Comparison of ENCODE assay signal across 1 cellular context in genomic region chr14:24271834-24272263, GRCh38.
TF ChIP-seq lines count a peak whose summit lies in the region.

No MANE protein-coding gene starts in this region.

TF ChIP-seq in GM12878, 131 proteins besides CTCF, POLR2A, EP300 and RAD21:
- 0 out of 2 replicates have a peak, but pooled peaks have one; percentile 8 for TF ChIP-seq ZBTB40 (IDR thresholded peaks at IDR 0.05; ENCODE audit: borderline replicate concordance)
- no peak for TF ChIP-seq NFIC (IDR thresholded peaks at IDR 0.05; ENCODE audit: low read depth, low read length)
- TF ChIP-seq, protein P1, sequence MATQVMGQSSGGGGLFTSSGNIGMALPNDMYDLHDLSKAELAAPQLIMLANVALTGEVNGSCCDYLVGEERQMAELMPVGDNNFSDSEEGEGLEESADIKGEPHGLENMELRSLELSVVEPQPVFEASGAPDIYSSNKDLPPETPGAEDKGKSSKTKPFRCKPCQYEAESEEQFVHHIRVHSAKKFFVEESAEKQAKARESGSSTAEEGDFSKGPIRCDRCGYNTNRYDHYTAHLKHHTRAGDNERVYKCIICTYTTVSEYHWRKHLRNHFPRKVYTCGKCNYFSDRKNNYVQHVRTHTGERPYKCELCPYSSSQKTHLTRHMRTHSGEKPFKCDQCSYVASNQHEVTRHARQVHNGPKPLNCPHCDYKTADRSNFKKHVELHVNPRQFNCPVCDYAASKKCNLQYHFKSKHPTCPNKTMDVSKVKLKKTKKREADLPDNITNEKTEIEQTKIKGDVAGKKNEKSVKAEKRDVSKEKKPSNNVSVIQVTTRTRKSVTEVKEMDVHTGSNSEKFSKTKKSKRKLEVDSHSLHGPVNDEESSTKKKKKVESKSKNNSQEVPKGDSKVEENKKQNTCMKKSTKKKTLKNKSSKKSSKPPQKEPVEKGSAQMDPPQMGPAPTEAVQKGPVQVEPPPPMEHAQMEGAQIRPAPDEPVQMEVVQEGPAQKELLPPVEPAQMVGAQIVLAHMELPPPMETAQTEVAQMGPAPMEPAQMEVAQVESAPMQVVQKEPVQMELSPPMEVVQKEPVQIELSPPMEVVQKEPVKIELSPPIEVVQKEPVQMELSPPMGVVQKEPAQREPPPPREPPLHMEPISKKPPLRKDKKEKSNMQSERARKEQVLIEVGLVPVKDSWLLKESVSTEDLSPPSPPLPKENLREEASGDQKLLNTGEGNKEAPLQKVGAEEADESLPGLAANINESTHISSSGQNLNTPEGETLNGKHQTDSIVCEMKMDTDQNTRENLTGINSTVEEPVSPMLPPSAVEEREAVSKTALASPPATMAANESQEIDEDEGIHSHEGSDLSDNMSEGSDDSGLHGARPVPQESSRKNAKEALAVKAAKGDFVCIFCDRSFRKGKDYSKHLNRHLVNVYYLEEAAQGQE (IDR thresholded peaks at IDR 0.05; ENCODE audit: low read depth, low read length) = no peak
- TF ChIP-seq, protein P2, sequence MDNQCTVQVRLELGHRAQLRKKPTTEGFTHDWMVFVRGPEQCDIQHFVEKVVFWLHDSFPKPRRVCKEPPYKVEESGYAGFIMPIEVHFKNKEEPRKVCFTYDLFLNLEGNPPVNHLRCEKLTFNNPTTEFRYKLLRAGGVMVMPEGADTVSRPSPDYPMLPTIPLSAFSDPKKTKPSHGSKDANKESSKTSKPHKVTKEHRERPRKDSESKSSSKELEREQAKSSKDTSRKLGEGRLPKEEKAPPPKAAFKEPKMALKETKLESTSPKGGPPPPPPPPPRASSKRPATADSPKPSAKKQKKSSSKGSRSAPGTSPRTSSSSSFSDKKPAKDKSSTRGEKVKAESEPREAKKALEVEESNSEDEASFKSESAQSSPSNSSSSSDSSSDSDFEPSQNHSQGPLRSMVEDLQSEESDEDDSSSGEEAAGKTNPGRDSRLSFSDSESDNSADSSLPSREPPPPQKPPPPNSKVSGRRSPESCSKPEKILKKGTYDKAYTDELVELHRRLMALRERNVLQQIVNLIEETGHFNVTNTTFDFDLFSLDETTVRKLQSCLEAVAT (IDR thresholded peaks at IDR 0.05) = no peak
- no peak for TF ChIP-seq ASH2L (IDR thresholded peaks at IDR 0.05; ENCODE audit: borderline replicate concordance, low read depth)
- no peak for TF ChIP-seq BACH1 (IDR thresholded peaks at IDR 0.05; ENCODE audit: borderline replicate concordance)
- no peak for TF ChIP-seq ATF2 (IDR thresholded peaks at IDR 0.05; ENCODE audit: low read length)
- TF ChIP-seq NBN (IDR thresholded peaks at IDR 0.05) = peak; percentile 34; the same call in 1 of the 2 replicates
- TF ChIP-seq ATF7 (IDR thresholded peaks at IDR 0.05; ENCODE audit: low read depth) = peak; percentile 77; the same call in 1 of the 2 replicates
- TF ChIP-seq, protein P3, sequence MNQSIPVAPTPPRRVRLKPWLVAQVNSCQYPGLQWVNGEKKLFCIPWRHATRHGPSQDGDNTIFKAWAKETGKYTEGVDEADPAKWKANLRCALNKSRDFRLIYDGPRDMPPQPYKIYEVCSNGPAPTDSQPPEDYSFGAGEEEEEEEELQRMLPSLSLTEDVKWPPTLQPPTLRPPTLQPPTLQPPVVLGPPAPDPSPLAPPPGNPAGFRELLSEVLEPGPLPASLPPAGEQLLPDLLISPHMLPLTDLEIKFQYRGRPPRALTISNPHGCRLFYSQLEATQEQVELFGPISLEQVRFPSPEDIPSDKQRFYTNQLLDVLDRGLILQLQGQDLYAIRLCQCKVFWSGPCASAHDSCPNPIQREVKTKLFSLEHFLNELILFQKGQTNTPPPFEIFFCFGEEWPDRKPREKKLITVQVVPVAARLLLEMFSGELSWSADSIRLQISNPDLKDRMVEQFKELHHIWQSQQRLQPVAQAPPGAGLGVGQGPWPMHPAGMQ (IDR thresholded peaks at IDR 0.05; ENCODE audit: borderline replicate concordance) = peak; percentile 29; the same call in 1 of the 2 replicates
- peak; percentile 68 for TF ChIP-seq PKNOX1 (IDR thresholded peaks at IDR 0.05)
- TF ChIP-seq TAF1 (IDR thresholded peaks at IDR 0.05; ENCODE audit: borderline replicate concordance, low read depth, low read length) = no peak
- TF ChIP-seq HCFC1 (IDR thresholded peaks at IDR 0.05; ENCODE audit: low read length) = no peak
- no peak for TF ChIP-seq RBBP5 (conservative IDR thresholded peaks at IDR 0.05)
- TF ChIP-seq ESRRA (IDR thresholded peaks at IDR 0.05; ENCODE audit: low read length) = no peak
- no peak for TF ChIP-seq IKZF1 (conservative IDR thresholded peaks at IDR 0.05)
- TF ChIP-seq, protein P4, sequence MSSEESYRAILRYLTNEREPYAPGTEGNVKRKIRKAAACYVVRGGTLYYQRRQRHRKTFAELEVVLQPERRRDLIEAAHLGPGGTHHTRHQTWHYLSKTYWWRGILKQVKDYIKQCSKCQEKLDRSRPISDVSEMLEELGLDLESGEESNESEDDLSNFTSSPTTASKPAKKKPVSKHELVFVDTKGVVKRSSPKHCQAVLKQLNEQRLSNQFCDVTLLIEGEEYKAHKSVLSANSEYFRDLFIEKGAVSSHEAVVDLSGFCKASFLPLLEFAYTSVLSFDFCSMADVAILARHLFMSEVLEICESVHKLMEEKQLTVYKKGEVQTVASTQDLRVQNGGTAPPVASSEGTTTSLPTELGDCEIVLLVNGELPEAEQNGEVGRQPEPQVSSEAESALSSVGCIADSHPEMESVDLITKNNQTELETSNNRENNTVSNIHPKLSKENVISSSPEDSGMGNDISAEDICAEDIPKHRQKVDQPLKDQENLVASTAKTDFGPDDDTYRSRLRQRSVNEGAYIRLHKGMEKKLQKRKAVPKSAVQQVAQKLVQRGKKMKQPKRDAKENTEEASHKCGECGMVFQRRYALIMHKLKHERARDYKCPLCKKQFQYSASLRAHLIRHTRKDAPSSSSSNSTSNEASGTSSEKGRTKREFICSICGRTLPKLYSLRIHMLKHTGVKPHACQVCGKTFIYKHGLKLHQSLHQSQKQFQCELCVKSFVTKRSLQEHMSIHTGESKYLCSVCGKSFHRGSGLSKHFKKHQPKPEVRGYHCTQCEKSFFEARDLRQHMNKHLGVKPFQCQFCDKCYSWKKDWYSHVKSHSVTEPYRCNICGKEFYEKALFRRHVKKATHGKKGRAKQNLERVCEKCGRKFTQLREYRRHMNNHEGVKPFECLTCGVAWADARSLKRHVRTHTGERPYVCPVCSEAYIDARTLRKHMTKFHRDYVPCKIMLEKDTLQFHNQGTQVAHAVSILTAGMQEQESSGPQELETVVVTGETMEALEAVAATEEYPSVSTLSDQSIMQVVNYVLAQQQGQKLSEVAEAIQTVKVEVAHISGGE (CRISPR knock-in tag; IDR thresholded peaks at IDR 0.05) = no peak
- TF ChIP-seq NFYA (IDR thresholded peaks at IDR 0.05; ENCODE audit: borderline replicate concordance, low read depth, low read length) = no peak
- TF ChIP-seq MTA2 (IDR thresholded peaks at IDR 0.05; ENCODE audit: low read depth) = no peak; the same call in none of the 2 replicates
- no peak for TF ChIP-seq TCF12 (IDR thresholded peaks at IDR 0.05; ENCODE audit: low read depth, low read length)
- TF ChIP-seq, protein P5, sequence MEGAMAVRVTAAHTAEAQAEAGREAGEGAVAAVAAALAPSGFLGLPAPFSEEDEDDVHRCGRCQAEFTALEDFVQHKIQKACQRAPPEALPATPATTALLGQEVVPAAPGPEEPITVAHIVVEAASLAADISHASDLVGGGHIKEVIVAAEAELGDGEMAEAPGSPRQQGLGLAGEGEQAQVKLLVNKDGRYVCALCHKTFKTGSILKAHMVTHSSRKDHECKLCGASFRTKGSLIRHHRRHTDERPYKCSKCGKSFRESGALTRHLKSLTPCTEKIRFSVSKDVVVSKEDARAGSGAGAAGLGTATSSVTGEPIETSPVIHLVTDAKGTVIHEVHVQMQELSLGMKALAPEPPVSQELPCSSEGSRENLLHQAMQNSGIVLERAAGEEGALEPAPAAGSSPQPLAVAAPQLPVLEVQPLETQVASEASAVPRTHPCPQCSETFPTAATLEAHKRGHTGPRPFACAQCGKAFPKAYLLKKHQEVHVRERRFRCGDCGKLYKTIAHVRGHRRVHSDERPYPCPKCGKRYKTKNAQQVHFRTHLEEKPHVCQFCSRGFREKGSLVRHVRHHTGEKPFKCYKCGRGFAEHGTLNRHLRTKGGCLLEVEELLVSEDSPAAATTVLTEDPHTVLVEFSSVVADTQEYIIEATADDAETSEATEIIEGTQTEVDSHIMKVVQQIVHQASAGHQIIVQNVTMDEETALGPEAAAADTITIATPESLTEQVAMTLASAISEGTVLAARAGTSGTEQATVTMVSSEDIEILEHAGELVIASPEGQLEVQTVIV (IDR thresholded peaks at IDR 0.05; ENCODE audit: borderline replicate concordance, partially characterized antibody) = peak; percentile 38
- no peak for TF ChIP-seq IKZF2 (IDR thresholded peaks at IDR 0.05)
- no peak for TF ChIP-seq MEF2A (IDR thresholded peaks at IDR 0.05; ENCODE audit: insufficient read depth, low read depth, low read length)
- no peak for TF ChIP-seq SMC3 (IDR thresholded peaks at IDR 0.05; ENCODE audit: borderline replicate concordance, low read length)
- peak; percentile 88; the same call in 1 of the 2 replicates for TF ChIP-seq HDGF (IDR thresholded peaks at IDR 0.05)
- no peak for TF ChIP-seq ZNF24 (IDR thresholded peaks at IDR 0.05)
TF ChIP-seq in GM12878: peak in this region for 7.
